1 cellular context compared by ENCODE assay signal in the genomic region with DNA sequence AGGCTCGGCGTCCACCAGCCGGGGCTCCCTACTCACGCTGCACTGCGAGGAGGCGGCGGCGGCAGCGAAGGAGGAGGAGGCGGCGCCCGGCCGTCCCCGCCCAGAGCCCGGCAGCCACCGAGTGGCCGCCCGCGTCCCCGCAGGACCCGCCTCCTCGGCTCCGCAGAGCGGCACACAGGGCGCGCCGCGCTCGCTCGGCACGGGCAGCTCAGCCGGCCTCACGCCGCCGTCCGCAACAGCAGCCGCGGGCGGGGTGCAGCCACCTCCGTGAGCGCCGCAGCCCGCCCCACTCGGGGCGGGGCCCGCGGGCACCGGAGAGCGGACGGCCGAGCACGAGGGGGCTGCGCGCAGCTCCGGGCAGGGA.
A peak's percentile ranks its signal among the peaks of the same experiment; 100 is the strongest.
TF ChIP-seq lines count a peak whose summit lies in the region.

Gene ATP2B1 (minus strand): TSS at position 46 of the 364 bp plus-strand sequence. CDS start 52,952 bp downstream, outside the sequence.

TF ChIP-seq in Ishikawa, 13 proteins besides CTCF, POLR2A, EP300 and RAD21 (continued from another document):
- TF ChIP-seq MAX (IDR thresholded peaks at IDR 0.05) (0 out of 2 replicates have a peak, but pooled peaks have one; percentile 64), CREB1 (IDR thresholded peaks at IDR 0.05; ENCODE audit: low read depth) (no peak), CEBPB (IDR thresholded peaks at IDR 0.05) (no peak)
TF ChIP-seq in Ishikawa: peak in this region for 2.
